1 cellular context compared by ENCODE assay signal in genomic region chr1:21647431-21648373, GRCh38.
A peak's percentile ranks its signal among the peaks of the same experiment; 100 is the strongest.
TF ChIP-seq lines count a peak whose summit lies in the region.

No MANE protein-coding gene starts in this region.

TF ChIP-seq in K562, 482 proteins besides CTCF, POLR2A, EP300 and RAD21 (continued from another document and continues in another):
- peak in 1 of 2 experiments; percentile 88; a peak in 1 of 4 replicates for TF ChIP-seq ZNF639 (CRISPR knock-in tag; conservative IDR thresholded peaks at IDR 0.05 in 1 of 2, IDR thresholded peaks at IDR 0.05 in 1 of 2)
- peak; percentile 95 for TF ChIP-seq CHAMP1 (IDR thresholded peaks at IDR 0.05)
- no peak for TF ChIP-seq ZBTB26 (CRISPR knock-in tag; IDR thresholded peaks at IDR 0.05)
- TF ChIP-seq E2F4 (CRISPR knock-in tag; IDR thresholded peaks at IDR 0.05; ENCODE audit: low read depth) = peak; percentile 85; the same call in 1 of the 2 replicates
- no peak for TF ChIP-seq EWSR1 (IDR thresholded peaks at IDR 0.05; ENCODE audit: borderline replicate concordance, low read depth, partially characterized antibody)
- peak; percentile 28 for TF ChIP-seq TAF1 (IDR thresholded peaks at IDR 0.05; ENCODE audit: control insufficient read depth, extremely low read depth, insufficient read depth, low read length, severe bottlenecking)
- TF ChIP-seq MLLT1 (IDR thresholded peaks at IDR 0.05) = no peak
- no peak for TF ChIP-seq HDAC6 (IDR thresholded peaks at IDR 0.05; ENCODE audit: low read depth, low read length)
- peak; percentile 92 for TF ChIP-seq ZNF584 (CRISPR knock-in tag; IDR thresholded peaks at IDR 0.05; ENCODE audit: low read depth)
- no peak for TF ChIP-seq NFATC3 (IDR thresholded peaks at IDR 0.05)
- TF ChIP-seq ZNF395 (CRISPR knock-in tag; IDR thresholded peaks at IDR 0.05) = peak; percentile 79
- peak; percentile 83 for TF ChIP-seq STAG1 (CRISPR knock-in tag; IDR thresholded peaks at IDR 0.05; ENCODE audit: borderline replicate concordance)
- no peak for TF ChIP-seq ZFPM2 (CRISPR knock-in tag; IDR thresholded peaks at IDR 0.05)
- peak; percentile 97 for TF ChIP-seq ZNF766 (CRISPR knock-in tag; conservative IDR thresholded peaks at IDR 0.05)
- TF ChIP-seq ZBTB9 (CRISPR knock-in tag; IDR thresholded peaks at IDR 0.05) = peak; percentile 62; the same call in 1 of the 2 replicates
- TF ChIP-seq MTA3 (IDR thresholded peaks at IDR 0.05; ENCODE audit: borderline replicate concordance) = peak; percentile 70; the same call in 1 of the 2 replicates
- TF ChIP-seq NR1H2 (CRISPR knock-in tag; IDR thresholded peaks at IDR 0.05) = 0 out of 2 replicates have a peak, but pooled peaks have one; percentile 71
- TF ChIP-seq MLX (CRISPR knock-in tag; conservative IDR thresholded peaks at IDR 0.05) = peak in 1 of 2 experiments; percentile 99; a peak in 2 of 4 replicates
- no peak for TF ChIP-seq THAP7 (CRISPR knock-in tag; IDR thresholded peaks at IDR 0.05)
- no peak for TF ChIP-seq ZNF134 (CRISPR knock-in tag; conservative IDR thresholded peaks at IDR 0.05)
- peak; percentile 76 for TF ChIP-seq CREB3 (tag; conservative IDR thresholded peaks at IDR 0.05; ENCODE audit: low read depth)
- 0 out of 2 replicates have a peak, but pooled peaks have one; percentile 55 for TF ChIP-seq RERE (CRISPR knock-in tag; IDR thresholded peaks at IDR 0.05; ENCODE audit: borderline replicate concordance)
- TF ChIP-seq ATF6 (CRISPR knock-in tag; IDR thresholded peaks at IDR 0.05) = peak; percentile 99
- TF ChIP-seq ZBTB12 (CRISPR knock-in tag; IDR thresholded peaks at IDR 0.05) = no peak
- TF ChIP-seq PHF8 (IDR thresholded peaks at IDR 0.05; ENCODE audit: borderline replicate concordance, low read length) = no peak
- no peak for TF ChIP-seq ESRRB (CRISPR knock-in tag; IDR thresholded peaks at IDR 0.05; ENCODE audit: borderline replicate concordance)
